In genomic region chr7:128240696-128241386, GRCh38 we compare ENCODE assay signal across 17 cellular contexts. TPM values are rescaled to one million over a fixed set of nuclear protein-coding genes. Genes with fewer than 3 reads are reported as not detected.
DNase-seq lines count a peak whose midpoint lies in the region; ATAC-seq and TF ChIP-seq lines count a peak whose summit lies in the region.
"Had no signal": no experiment of that assay in that cellular context is flagged by ENCODE, and none has a peak within 500 bp of the region (broad histone marks: within the 10 kb centered on the region; RNA-seq: fewer than 3 reads in every experiment).

LEP (plus strand) TSS chr7:128241278; CDS start chr7:128252019, 10,741 bp downstream.

- POLR2A ChIA-PET in activated CD8-positive, alpha-beta T cell treated with anti-CD3 and anti-CD28 coated beads for 36 hours (lab: Charles Lee) = no interaction called here
- POLR2A ChIA-PET in activated CD4-positive, alpha-beta T cell treated with anti-CD3 and anti-CD28 coated beads, Interleukin-2, amount 10 ng/mL, durations not matched to agents 7 days and 5 days (lab: Charles Lee) = no interaction called here

- H3K27me3 ChIP-seq in GM23338 (ENCODE audit: insufficient read depth) (no peaks in the 10 kb centered on the region), mammary epithelial cell (ENCODE audit: insufficient read depth, low read length) (no peaks in the 10 kb centered on the region), spleen (replicated peaks in 1 of 7) (peaks cover 0 to 41% (median 16%) of the 10 kb centered on the region in 7 donors)

- peaks cover 15% of the 10 kb centered on the region for H3K27me3 Mint-ChIP-seq in GM23338 (ENCODE audit: insufficient read depth, low read depth, poor library complexity)
- H3K27me3 Mint-ChIP-seq in activated CD8-positive, alpha-beta T cell treated with anti-CD3 and anti-CD28 coated beads for 36 hours = peaks cover 14% of the 10 kb centered on the region
- peaks cover 19% of the 10 kb centered on the region for H3K27me3 Mint-ChIP-seq in activated CD4-positive, alpha-beta T cell treated with anti-CD3 and anti-CD28 coated beads, Interleukin-2, amount 10 ng/mL, durations not matched to agents 7 days and 5 days

- H3K4me1 ChIP-seq in GM23338 (ENCODE audit: insufficient read depth) = no peaks in the 10 kb centered on the region
- peaks cover 17% of the 10 kb centered on the region for H3K4me1 ChIP-seq in mammary epithelial cell (ENCODE audit: insufficient read depth, low read length)
- H3K4me1 ChIP-seq in spleen = peaks cover 0 to 9% (median 2%) of the 10 kb centered on the region in 6 donors

- no peak within 1 kb of the TSS for H3K4me3 Mint-ChIP-seq in GM23338
- H3K4me3 Mint-ChIP-seq in activated CD8-positive, alpha-beta T cell treated with anti-CD3 and anti-CD28 coated beads for 36 hours = no peak within 1 kb of the TSS
- no peak within 1 kb of the TSS for H3K4me3 Mint-ChIP-seq in activated CD4-positive, alpha-beta T cell treated with anti-CD3 and anti-CD28 coated beads, Interleukin-2, amount 10 ng/mL, durations not matched to agents 7 days and 5 days
- H3K4me3 Mint-ChIP-seq: CD4-positive, alpha-beta T cell had no signal

- DNase-seq in GM23338 (ENCODE audit: low spot score) = no peak
- no peak for DNase-seq in mammary epithelial cell
- DNase-seq in mesenteric fat pad (ENCODE audit: low spot score) = no peak
- DNase-seq in spleen = peak; percentile 72
- DNase-seq in medulla oblongata (ENCODE audit: extremely low spot score) = no peak
- DNase-seq in NCI-H2107 treated with DMSO at 0.1 percent for 48 hours (lab: John Stamatoyannopoulos, UW; ENCODE audit: unreplicated experiment) = no peak
- no peak for DNase-seq in activated CD8-positive, alpha-beta T cell treated with anti-CD3 and anti-CD28 coated beads for 36 hours
- no peak for DNase-seq in activated CD4-positive, alpha-beta T cell treated with anti-CD3 and anti-CD28 coated beads, Interleukin-2, amount 10 ng/mL, durations not matched to agents 7 days and 5 days
- DNase-seq: ACHN; CD4-positive, alpha-beta T cell; EL; HCEC 1CT; NCI-H2029 treated with DMSO at 0.1 percent for 48 hours; NCI-H774 had no signal

- peaks cover 7% of the 10 kb centered on the region for H3K4me1 Mint-ChIP-seq in GM23338
- peaks cover 10% of the 10 kb centered on the region for H3K4me1 Mint-ChIP-seq in activated CD8-positive, alpha-beta T cell treated with anti-CD3 and anti-CD28 coated beads for 36 hours (ENCODE audit: low read depth)
- peaks cover 11% of the 10 kb centered on the region for H3K4me1 Mint-ChIP-seq in activated CD4-positive, alpha-beta T cell treated with anti-CD3 and anti-CD28 coated beads, Interleukin-2, amount 10 ng/mL, durations not matched to agents 7 days and 5 days

- peaks cover 14% of the 10 kb centered on the region; the same call in 2 of the 3 replicates for H3K36me3 Mint-ChIP-seq in GM23338 (ENCODE audit: low read depth)
- H3K36me3 Mint-ChIP-seq in activated CD8-positive, alpha-beta T cell treated with anti-CD3 and anti-CD28 coated beads for 36 hours (ENCODE audit: low read depth) = peaks cover 3% of the 10 kb centered on the region
- H3K36me3 Mint-ChIP-seq in activated CD4-positive, alpha-beta T cell treated with anti-CD3 and anti-CD28 coated beads, Interleukin-2, amount 10 ng/mL, durations not matched to agents 7 days and 5 days (ENCODE audit: low read depth) = peaks cover 5% of the 10 kb centered on the region

- H3K36me3 ChIP-seq in GM23338 (ENCODE audit: insufficient read depth) (no peaks in the 10 kb centered on the region), mammary epithelial cell (ENCODE audit: insufficient read depth, low read length) (no peaks in the 10 kb centered on the region), spleen (no peaks in the 10 kb centered on the region)

- intact Hi-C loops in mammary epithelial cell (cut with micrococcal nuclease) = no loop called here
- intact Hi-C loops in spleen (cut with DNase I; ENCODE audit: low total_unique reads) = no loop called here
- intact Hi-C loops in activated CD8-positive, alpha-beta T cell treated with anti-CD3 and anti-CD28 coated beads for 36 hours (cut with micrococcal nuclease) = no loop called here

- no peak within 1 kb of the TSS for H3K4me3 ChIP-seq in GM23338
- no peak within 1 kb of the TSS for H3K4me3 ChIP-seq in mammary epithelial cell (replicated peaks in 1 of 3; ENCODE audit: insufficient read depth in 1 of 3, low read depth in 2 of 3, low read length in 3 of 3)
- peak within 1 kb of the TSS in 1 of 8 donors; percentile 5 for H3K4me3 ChIP-seq in spleen

- dilution Hi-C loops in mammary epithelial cell (cut with HindIII; ENCODE audit: low sequenced_read_pairs) = no loop called here

- BruUV-seq in mammary epithelial cell (replicated peaks; lab: Mats Ljungman, UMichigan) = no TSS peak

- H3K4me2 ChIP-seq in GM23338 = no peak within 1 kb of the TSS
- H3K4me2 ChIP-seq in mammary epithelial cell (ENCODE audit: insufficient read depth, low read depth, low read length) = no peak within 1 kb of the TSS

- H3K9me2 ChIP-seq in GM23338 (ENCODE audit: insufficient read depth) = peaks cover 14% of the 10 kb centered on the region; the same call in 1 of the 2 replicates

- H4K20me1 ChIP-seq in GM23338 (replicated peaks; ENCODE audit: insufficient read depth) (no peaks in the 10 kb centered on the region), mammary epithelial cell (ENCODE audit: insufficient read depth, low read length) (no peaks in the 10 kb centered on the region)

- no peaks in the 10 kb centered on the region for H3F3A ChIP-seq in GM23338 (replicated peaks; ENCODE audit: low read depth)

- peak; percentile 75 for ATAC-seq in GM23338
- no peak for ATAC-seq in activated CD8-positive, alpha-beta T cell treated with anti-CD3 and anti-CD28 coated beads for 36 hours

- WGBS in mammary epithelial cell (ENCODE audit: low coverage, missing lambda C conversion rate) = 31% methylated on average over 11 of the region's 67 CpGs
- WGBS in spleen, 5 donors = 29 to 57% (median 32%) methylated on average over 3 to 67 of the region's 67 CpGs

- CTCF ChIA-PET in mammary epithelial cell (lab: Charles Lee; ENCODE audit: low non-redundant PET) = no interaction called here
- CTCF ChIA-PET in activated CD8-positive, alpha-beta T cell treated with anti-CD3 and anti-CD28 coated beads for 36 hours (lab: Charles Lee) = no interaction called here
- CTCF ChIA-PET in activated CD4-positive, alpha-beta T cell treated with anti-CD3 and anti-CD28 coated beads, Interleukin-2, amount 10 ng/mL, durations not matched to agents 7 days and 5 days (lab: Charles Lee) = no interaction called here

- H3K9me3 Mint-ChIP-seq in GM23338 = peaks cover 25% of the 10 kb centered on the region
- peaks cover 11% of the 10 kb centered on the region for H3K9me3 Mint-ChIP-seq in activated CD8-positive, alpha-beta T cell treated with anti-CD3 and anti-CD28 coated beads for 36 hours
- H3K9me3 Mint-ChIP-seq in activated CD4-positive, alpha-beta T cell treated with anti-CD3 and anti-CD28 coated beads, Interleukin-2, amount 10 ng/mL, durations not matched to agents 7 days and 5 days = peaks cover 12% of the 10 kb centered on the region
- H3K9me3 Mint-ChIP-seq: CD4-positive, alpha-beta T cell had no signal

- TF ChIP-seq CTCF in GM23338 (conservative IDR thresholded peaks at IDR 0.05; ENCODE audit: low read depth in 2 of 2) (no peak), mammary epithelial cell (conservative IDR thresholded peaks at IDR 0.05 in 1 of 2, IDR thresholded peaks at IDR 0.05 in 1 of 2; ENCODE audit: extremely low read depth in 1 of 2, insufficient read depth in 1 of 2, low read depth in 1 of 2, low read length in 2 of 2) (no peak), spleen (IDR thresholded peaks at IDR 0.05 in 8 of 11, conservative IDR thresholded peaks at IDR 0.05 in 3 of 11) (no peak)
- TF ChIP-seq CTCF in activated CD8-positive, alpha-beta T cell treated with anti-CD3 and anti-CD28 coated beads for 36 hours (IDR thresholded peaks at IDR 0.05) = no peak

- H3K27ac Mint-ChIP-seq in GM23338 = no peak within 1 kb of the TSS
- no peak within 1 kb of the TSS for H3K27ac Mint-ChIP-seq in activated CD8-positive, alpha-beta T cell treated with anti-CD3 and anti-CD28 coated beads for 36 hours
- no peak within 1 kb of the TSS for H3K27ac Mint-ChIP-seq in activated CD4-positive, alpha-beta T cell treated with anti-CD3 and anti-CD28 coated beads, Interleukin-2, amount 10 ng/mL, durations not matched to agents 7 days and 5 days
- H3K27ac Mint-ChIP-seq: CD4-positive, alpha-beta T cell had no signal

- H3K27ac ChIP-seq in GM23338 (ENCODE audit: low read depth) (no peak within 1 kb of the TSS), mammary epithelial cell (ENCODE audit: insufficient read depth, low read depth, low read length) (no peak within 1 kb of the TSS), spleen (no peak within 1 kb of the TSS)
- H3K27ac ChIP-seq: RWPE1 had no signal

- H2AFZ ChIP-seq in GM23338 (no peak within 1 kb of the TSS), mammary epithelial cell (ENCODE audit: low read depth, low read length) (peak within 1 kb of the TSS; percentile 75)

- in situ Hi-C loops in mammary epithelial cell (cut with MboI; ENCODE audit: low sequenced_read_pairs in 2 of 2) = no loop called here

- TF ChIP-seq POLR2A in spleen (IDR thresholded peaks at IDR 0.05) = no peak

- H3K9ac ChIP-seq in mammary epithelial cell (ENCODE audit: insufficient read depth, low read length) = no peak within 1 kb of the TSS

- H3K79me2 ChIP-seq in GM23338 (replicated peaks; ENCODE audit: insufficient read depth) = no peaks in the 10 kb centered on the region
- H3K79me2 ChIP-seq in mammary epithelial cell (ENCODE audit: insufficient read depth, low read length) = no peaks in the 10 kb centered on the region

- H3K9me3 ChIP-seq in mammary epithelial cell (replicated peaks; ENCODE audit: insufficient read depth, low read length) (peaks cover 10% of the 10 kb centered on the region), spleen (peaks cover 0 to 34% (median 26%) of the 10 kb centered on the region in 8 donors)

RNA-seq across cellular contexts. Expression of gene LEP, which starts in this region (rescaled TPM):
- total RNA-seq in GM23338 (2014; rRNA removed; shearing (Covaris generic)) = not detected in 2 replicates
- polyA plus RNA-seq in GM23338 (2016; fragmentation: Nextera tagmentation; extraction: Ambion mirVana) (not detected in 2 replicates), mammary epithelial cell (0.03 TPM), spleen (under 1 TPM; 0.06 to 0.21 (median 0.13) TPM)
- total RNA-seq in mammary epithelial cell (1 to 10 TPM in 1 of 2 donors, not detected in 1; 1.0 TPM), mesenteric fat pad (784 TPM), spleen (under 1 TPM in 2 of 7 donors, not detected in 5; 0.12 to 0.44 TPM)
- not detected for polyA minus RNA-seq in mammary epithelial cell
- not detected for total RNA-seq in activated CD8-positive, alpha-beta T cell treated with anti-CD3 and anti-CD28 coated beads for 36 hours
- total RNA-seq in activated CD4-positive, alpha-beta T cell treated with anti-CD3 and anti-CD28 coated beads, Interleukin-2, amount 10 ng/mL, durations not matched to agents 7 days and 5 days = not detected
- total RNA-seq: CD4-positive, alpha-beta T cell; HT1080; NCI-H460 had no signal

Comparison
In these comparisons a context has a peak if more than half of its experiments do, and no peak if none do; other contexts are left out.
1. RNA of gene LEP (total RNA-seq): 784 TPM in mesenteric fat pad (single experiment); 1.0 TPM in mammary epithelial cell, 0.12 to 0.44 TPM in spleen, not detected in GM23338, not detected in activated CD8-positive, alpha-beta T cell treated with anti-CD3 and anti-CD28 coated beads for 36 hours and not detected in activated CD4-positive, alpha-beta T cell treated with anti-CD3 and anti-CD28 coated beads, Interleukin-2, amount 10 ng/mL, durations not matched to agents 7 days and 5 days; every median in the first group is over 100 times any median in the second.
2. Peak in ATAC-seq in GM23338; RNA of the gene not detected or under 1 TPM.
3. Peak in DNase-seq in spleen; RNA of the gene not detected or under 1 TPM.